Comparison of ENCODE assay signal across 14 cellular contexts in the genomic region with DNA sequence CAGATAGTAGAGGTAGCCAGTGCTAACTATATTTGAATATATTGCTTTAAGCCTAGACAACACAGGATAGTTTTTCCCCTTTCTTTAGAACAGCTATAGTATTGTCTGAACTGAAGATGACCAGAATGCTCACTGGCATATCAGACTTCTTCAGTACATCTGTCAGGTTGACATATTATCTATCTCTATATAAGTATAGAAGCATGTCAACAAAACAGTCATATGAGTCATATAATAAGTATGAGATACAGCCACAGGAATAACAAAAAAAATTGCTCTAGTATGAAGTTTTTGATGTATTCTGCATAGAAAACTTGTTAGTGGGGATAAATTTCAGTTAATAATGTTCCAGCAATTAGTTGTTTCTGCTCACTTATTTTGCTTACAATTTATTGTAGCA.
DNase-seq lines count a peak whose midpoint lies in the region; ATAC-seq and TF ChIP-seq lines count a peak whose summit lies in the region.
"Had no signal": no experiment of that assay in that cellular context is flagged by ENCODE, and none has a peak within 500 bp of the region (broad histone marks: within the 10 kb centered on the region; RNA-seq: fewer than 3 reads in every experiment).

No MANE protein-coding gene starts in this region.

- ATAC-seq in GM18873 (IDR thresholded peaks at IDR 0.05; ENCODE audit: low FRiP score, unreplicated experiment): no peak
- no peak for ATAC-seq in GM21529 (IDR thresholded peaks at IDR 0.05; ENCODE audit: unreplicated experiment)
- ATAC-seq: HCT116, K562 had no signal

- H3K4me1 ChIP-seq in mammary epithelial cell (ENCODE audit: insufficient read depth, low read length): no peaks in the 10 kb centered on the region
- H3K4me1 ChIP-seq: BLaER1 had no signal

- TF ChIP-seq CTCF in MCF 10A (IDR thresholded peaks at IDR 0.05; ENCODE audit: unreplicated experiment): no peak
- no peak for TF ChIP-seq CTCF in mammary epithelial cell (conservative IDR thresholded peaks at IDR 0.05 in 1 of 2, IDR thresholded peaks at IDR 0.05 in 1 of 2; ENCODE audit: extremely low read depth in 1 of 2, insufficient read depth in 1 of 2, low read depth in 1 of 2, low read length in 2 of 2)
- no peak for TF ChIP-seq CTCF in endothelial cell (IDR thresholded peaks at IDR 0.05; ENCODE audit: unreplicated experiment)

- dilution Hi-C loops in mammary epithelial cell (cut with HindIII; ENCODE audit: low sequenced_read_pairs): no loop called here

- POLR2A ChIA-PET in MCF 10A (lab: Yijun Ruan, JAX): no interaction called here

- no peaks in the 10 kb centered on the region for H3K27me3 ChIP-seq in mammary epithelial cell (ENCODE audit: insufficient read depth, low read length)
- H3K27me3 ChIP-seq: BLaER1 had no signal

- H3K9ac ChIP-seq in mammary epithelial cell (ENCODE audit: insufficient read depth, low read length): no peak overlapping the region
- H3K9ac ChIP-seq: BLaER1, GM23248 had no signal

- no peak overlapping the region for H3K4me2 ChIP-seq in mammary epithelial cell (ENCODE audit: insufficient read depth, low read depth, low read length)
- H3K4me2 ChIP-seq: BLaER1 had no signal

- no peak overlapping the region for H3K4me3 ChIP-seq in mammary epithelial cell (replicated peaks in 1 of 3; ENCODE audit: insufficient read depth in 1 of 3, low read depth in 2 of 3, low read length in 3 of 3)
- H3K4me3 ChIP-seq: BLaER1, GM23248, K562 had no signal

- in situ Hi-C loops in mammary epithelial cell (cut with MboI; ENCODE audit: low sequenced_read_pairs in 2 of 2): no loop called here

- H2AFZ ChIP-seq in mammary epithelial cell (ENCODE audit: low read depth, low read length): no peak overlapping the region
- H2AFZ ChIP-seq: GM23248 had no signal

- H3K9me3 ChIP-seq in mammary epithelial cell (replicated peaks; ENCODE audit: insufficient read depth, low read length): peaks cover 12% of the 10 kb centered on the region
- H3K9me3 ChIP-seq: BLaER1 had no signal

- H3K36me3 Mint-ChIP-seq in MCF 10A (ENCODE audit: insufficient read depth, unreplicated experiment) (no peaks in the 10 kb centered on the region), endothelial cell (ENCODE audit: low read depth, unreplicated experiment) (no peaks in the 10 kb centered on the region)

- no peaks in the 10 kb centered on the region for H3K36me3 ChIP-seq in mammary epithelial cell (ENCODE audit: insufficient read depth, low read length)
- H3K36me3 ChIP-seq: BLaER1 had no signal

- H3K27me3 Mint-ChIP-seq in MCF 10A (ENCODE audit: insufficient read depth, unreplicated experiment): no peaks in the 10 kb centered on the region
- H3K27me3 Mint-ChIP-seq in endothelial cell (ENCODE audit: unreplicated experiment): no peaks in the 10 kb centered on the region

- no TSS peak for BruUV-seq in MCF 10A (replicated peaks; lab: Mats Ljungman, UMichigan)
- no TSS peak for BruUV-seq in mammary epithelial cell (replicated peaks; lab: Mats Ljungman, UMichigan)

- no peaks in the 10 kb centered on the region for H3K79me2 ChIP-seq in mammary epithelial cell (ENCODE audit: insufficient read depth, low read length)

- H3K4me1 Mint-ChIP-seq in MCF 10A (ENCODE audit: insufficient read depth, unreplicated experiment) (peaks cover 4% of the 10 kb centered on the region), endothelial cell (ENCODE audit: unreplicated experiment) (no peaks in the 10 kb centered on the region)

- DNase-seq in MCF 10A (ENCODE audit: unreplicated experiment): peak; percentile 5
- no peak for DNase-seq in mammary epithelial cell
- peak; percentile 35 for DNase-seq in NCI-H226
- peak; percentile 21 for DNase-seq in amniotic epithelial cell (ENCODE audit: low read depth)
- DNase-seq in endothelial cell (ENCODE audit: low spot score): no peak
- DNase-seq: 8988T, AML-193, DMS153, GM23248 had no signal

- H3K27ac Mint-ChIP-seq in MCF 10A (ENCODE audit: low read depth, unreplicated experiment) (no peak overlapping the region), endothelial cell (ENCODE audit: unreplicated experiment) (no peak overlapping the region)

- CTCF ChIA-PET in MCF 10A (lab: Yijun Ruan, JAX): no interaction called here
- CTCF ChIA-PET in mammary epithelial cell (lab: Charles Lee; ENCODE audit: low non-redundant PET): no interaction called here

- H3K4me3 Mint-ChIP-seq in MCF 10A (ENCODE audit: unreplicated experiment) (no peak overlapping the region), endothelial cell (ENCODE audit: unreplicated experiment) (no peak overlapping the region)

- H3K27ac ChIP-seq in mammary epithelial cell (ENCODE audit: insufficient read depth, low read depth, low read length): no peak overlapping the region
- H3K27ac ChIP-seq: BLaER1, GM23248 had no signal

- intact Hi-C loops in MCF 10A (cut with micrococcal nuclease) (no loop called here), mammary epithelial cell (cut with micrococcal nuclease) (no loop called here)

- H3K9me3 Mint-ChIP-seq in MCF 10A (ENCODE audit: unreplicated experiment) (no peaks in the 10 kb centered on the region), endothelial cell (ENCODE audit: unreplicated experiment) (no peaks in the 10 kb centered on the region)

- no peaks in the 10 kb centered on the region for H4K20me1 ChIP-seq in mammary epithelial cell (ENCODE audit: insufficient read depth, low read length)
- H4K20me1 ChIP-seq: BLaER1 had no signal

Comparison
In these comparisons a context has a peak if more than half of its experiments do, and no peak if none do; other contexts are left out.
1. DNase-seq: peak in MCF 10A (single experiment), NCI-H226 (single experiment) and amniotic epithelial cell (single experiment); none in mammary epithelial cell (single experiment) and endothelial cell (single experiment).